ENCODE assay signal across 22 cellular contexts in genomic region chr13:73324842-73325241, GRCh38.
"Had no signal": no experiment of that assay in that cellular context is flagged by ENCODE, and none has a peak within 500 bp of the region (broad histone marks: within the 10 kb centered on the region; RNA-seq: fewer than 3 reads in every experiment).

No MANE protein-coding gene starts in this region.

- H3K36me3 ChIP-seq: adrenal gland, esophagus squamous epithelium, left ventricle myocardium inferior, neural progenitor cell, WERI-Rb-1 had no signal

- H3K4me1 ChIP-seq: adrenal gland, left ventricle myocardium inferior, neural progenitor cell, psoas muscle had no signal

- H3K9me3 ChIP-seq: adrenal gland, esophagus squamous epithelium, left ventricle myocardium inferior, psoas muscle had no signal

- ATAC-seq: activated naive CD4-positive, alpha-beta T cell treated with anti-CD3 and anti-CD28 coated beads, Interleukin-2, amount 50 U/mL, for 72 hours; psoas muscle; right cardiac atrium; stimulated activated naive CD8-positive, alpha-beta T cell treated with anti-CD3 and anti-CD28 coated beads, Interleukin-15, Interleukin-2, amounts not matched to agents 100 U/mL and 50 U/mL, for 24 hours had no signal

- DNase-seq: activated CD4-positive, alpha-beta memory T cell treated with anti-CD3 and anti-CD28 coated beads for 36 hours; activated gamma-delta T cell treated with Interleukin-2 at 50 U/mL for 16 hours; activated T-cell treated with anti-CD3 and anti-CD28 coated beads for 4 hours; adrenal gland; cerebellar nuclear complex; effector CD4-positive, alpha-beta T cell; esophagus squamous epithelium; hippocampal formation; left ventricle myocardium inferior; mammary epithelial cell; naive B cell; psoas muscle; right cardiac atrium; stimulated activated naive CD8-positive, alpha-beta T cell treated with anti-CD3 and anti-CD28 coated beads, Interleukin-15, Interleukin-2, amounts not matched to agents 100 U/mL and 50 U/mL, for 24 hours; substantia nigra; trophoblast cell; WERI-Rb-1 had no signal

- FAIRE-seq: astrocyte, keratinocyte had no signal

- H3K4me3 ChIP-seq: adrenal gland, esophagus squamous epithelium, left ventricle myocardium inferior, neural progenitor cell, psoas muscle, skin epidermis had no signal

- H3K9ac ChIP-seq: neural progenitor cell had no signal

- H2AFZ ChIP-seq: neural progenitor cell had no signal

- H3K4me2 ChIP-seq: neural progenitor cell had no signal

- H3K27me3 ChIP-seq: adrenal gland, esophagus squamous epithelium, neural progenitor cell had no signal

- H3K27ac ChIP-seq: adrenal gland, left ventricle myocardium inferior, neural progenitor cell, psoas muscle, skin epidermis, WERI-Rb-1 had no signal
